ENCODE assay signal across 6 cellular contexts in the genomic region with DNA sequence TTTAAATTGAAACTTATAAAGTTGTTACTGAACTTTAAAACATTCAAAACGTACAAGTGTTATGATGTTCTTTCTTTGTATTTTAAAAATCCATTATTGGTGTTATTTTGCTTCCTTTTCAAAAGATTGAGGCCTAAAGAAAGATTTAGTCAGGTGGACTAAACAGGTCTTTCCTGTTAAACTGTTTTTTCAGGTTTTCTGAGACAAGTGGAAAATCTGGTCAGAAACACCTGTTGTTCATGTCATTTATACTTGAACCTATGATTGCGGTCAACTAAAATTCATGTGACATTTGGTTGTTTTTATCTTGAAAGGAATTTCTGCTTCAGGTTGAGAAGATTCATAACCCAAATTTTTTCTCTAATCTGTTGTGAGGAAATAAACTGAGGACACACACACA.
DNase-seq lines count a peak whose midpoint lies in the region; ATAC-seq, FAIRE-seq and TF ChIP-seq lines count a peak whose summit lies in the region.
"Not testable (repeated sequence)": the region's sequence is repeated elsewhere in the genome, so short reads cannot be mapped to it uniquely, and the experiment has no call there.

No MANE protein-coding gene starts in this region.

- H2AFZ ChIP-seq in PC-3 (ENCODE audit: low read length); GM12878 (ENCODE audit: control insufficient read depth, low read depth, low read length): not testable (repeated sequence)

- H3K79me2 ChIP-seq in PC-3 (ENCODE audit: low read length); GM12878 (ENCODE audit: control insufficient read depth, insufficient read depth, low read length): not testable (repeated sequence)

- TF ChIP-seq EP300 in GM12878 (IDR thresholded peaks at IDR 0.05; ENCODE audit: borderline replicate concordance in 1 of 2, control insufficient read depth in 1 of 2, low read depth in 2 of 2, low read length in 2 of 2): not testable (repeated sequence)

- FAIRE-seq in A204.1 (lab: Jason Lieb, UNC): peak; percentile 92
- FAIRE-seq in GM19239 (lab: Jason Lieb, UNC): peak; percentile 35
- FAIRE-seq in GM12878 (lab: Jason Lieb, UNC): peak; percentile 47
- FAIRE-seq in bronchial epithelial cell (lab: Jason Lieb, UNC): peak; percentile 97

- H3K4me2 ChIP-seq in PC-3 (ENCODE audit: low read length); GM12878 (ENCODE audit: control insufficient read depth, insufficient read depth): not testable (repeated sequence)

- not testable (repeated sequence) for H3K36me3 ChIP-seq in PC-3 (ENCODE audit: low read depth, low read length); GM12878 (ENCODE audit: control insufficient read depth in 2 of 2, insufficient read depth in 2 of 2, low read length in 1 of 2); bronchial epithelial cell (ENCODE audit: control insufficient read depth, insufficient read depth, low read length)

- in situ Hi-C loops in GM12878 (cut with MboI): not testable (repeated sequence)

- SMC1A ChIA-PET in GM12878 (lab: Charles Lee; ENCODE audit: uncharacterized antibody, unreplicated experiment): not testable (repeated sequence)

- H3K4me3 ChIP-seq in PC-3 (ENCODE audit: low read length); GM12878; bronchial epithelial cell (ENCODE audit: low read depth, low read length): not testable (repeated sequence)

- intact Hi-C loops in PC-3 (cut with micrococcal nuclease); GM12878 (cut with micrococcal nuclease; ENCODE audit: unreplicated experiment): not testable (repeated sequence)

- RAD21 ChIA-PET in GM12878 (lab: Charles Lee; ENCODE audit: unreplicated experiment): not testable (repeated sequence)

- CTCF ChIA-PET in PC-3 (lab: Charles Lee); GM12878 (lab: Yijun Ruan, JAX): not testable (repeated sequence)

- not testable (repeated sequence) for H3F3A ChIP-seq in PC-3 (ENCODE audit: low read length, unreplicated experiment)

- no CpG with 5 or more reads among the region's 2 CpGs for WGBS in GM12878 (ENCODE audit: insufficient coverage, insufficient replicate concordance, low lambda C conversion rate, missing lambda C conversion rate)

- not testable (repeated sequence) for BruUV-seq in PC-3 (replicated peaks; lab: Mats Ljungman, UMichigan); GM12878 (replicated peaks; lab: Mats Ljungman, UMichigan)

- H3K27ac ChIP-seq in PC-3 (ENCODE audit: low read length); GM12878 (ENCODE audit: control insufficient read depth, insufficient read depth): not testable (repeated sequence)

- ATAC-seq in PC-3 (peak; percentile 16; the same call in 1 of the 2 replicates), esophagus mucosa (peak; percentile 57)
- not testable (repeated sequence) for ATAC-seq in GM12878

- TF ChIP-seq RAD21 in GM12878 (IDR thresholded peaks at IDR 0.05; ENCODE audit: insufficient read depth, low read depth, low read length): not testable (repeated sequence)

- H3K9me3 ChIP-seq in PC-3 (ENCODE audit: low read length); GM12878 (replicated peaks; ENCODE audit: control insufficient read depth, insufficient read depth, low read length): not testable (repeated sequence)

- not testable (repeated sequence) for H3K9me2 ChIP-seq in PC-3 (replicated peaks; ENCODE audit: low read length)

- POLR2A ChIA-PET in PC-3 (lab: Charles Lee; ENCODE audit: unreplicated experiment); GM12878 (lab: Charles Lee): not testable (repeated sequence)

- not testable (repeated sequence) for H4K20me1 ChIP-seq in PC-3 (ENCODE audit: low read length); GM12878 (ENCODE audit: control insufficient read depth, insufficient read depth)

- DNase-seq in GM19239 (ENCODE audit: insufficient read length, low spot score); PC-3; GM12878 (ENCODE audit: low read depth, low spot score); bronchial epithelial cell (ENCODE audit: low read depth): not testable (repeated sequence)

- not testable (repeated sequence) for H3K27me3 ChIP-seq in PC-3 (ENCODE audit: low read length); GM12878 (replicated peaks in 1 of 2; ENCODE audit: control insufficient read depth in 2 of 2, insufficient read depth in 2 of 2, low read length in 1 of 2); bronchial epithelial cell (ENCODE audit: control insufficient read depth, insufficient read depth, low read length)

- not testable (repeated sequence) for TF ChIP-seq CTCF in PC-3 (conservative IDR thresholded peaks at IDR 0.05; ENCODE audit: low read depth, low read length); GM12878 (IDR thresholded peaks at IDR 0.05 in 2 of 3, conservative IDR thresholded peaks at IDR 0.05 in 1 of 3; ENCODE audit: control insufficient read depth in 2 of 3, extremely low read depth in 1 of 3, insufficient read depth in 1 of 3, low read depth in 3 of 3, low read length in 3 of 3); bronchial epithelial cell (IDR thresholded peaks at IDR 0.05; ENCODE audit: insufficient read depth, low read length, severe bottlenecking)

- H3K4me1 ChIP-seq in PC-3 (ENCODE audit: insufficient read depth, low read length); GM12878 (ENCODE audit: control insufficient read depth, insufficient read depth, low read length): not testable (repeated sequence)

- not testable (repeated sequence) for TF ChIP-seq POLR2A in GM12878 (IDR thresholded peaks at IDR 0.05; ENCODE audit: low read depth, low read length)

- not testable (repeated sequence) for H3K9ac ChIP-seq in PC-3 (ENCODE audit: low read length); GM12878 (ENCODE audit: control insufficient read depth, insufficient read depth, low read length)
